8 cellular contexts compared by ENCODE assay signal in the genomic region with DNA sequence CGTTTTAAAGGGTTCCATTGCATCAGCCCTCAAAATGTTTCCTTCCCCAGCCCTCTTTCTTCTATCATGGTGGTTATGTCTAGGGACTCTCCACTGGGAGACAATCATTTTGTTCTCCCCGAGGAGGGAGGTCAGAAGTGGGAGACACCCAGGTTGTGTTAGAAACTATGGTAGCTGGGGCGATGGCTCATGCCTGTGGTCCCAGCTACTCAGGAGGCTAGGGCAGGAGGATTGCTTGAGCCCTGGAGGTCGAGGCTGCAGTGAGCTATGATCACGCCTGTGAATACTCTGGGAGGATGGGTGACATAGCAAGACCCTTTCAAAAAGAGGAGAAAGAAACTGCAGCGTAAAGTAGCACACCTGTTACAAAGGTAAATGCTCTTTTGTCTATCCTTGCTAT. TPM values are rescaled to one million over a fixed set of nuclear protein-coding genes. Genes with fewer than 3 reads are reported as not detected.
DNase-seq lines count a peak whose midpoint lies in the region; ATAC-seq and TF ChIP-seq lines count a peak whose summit lies in the region.

No MANE protein-coding gene starts in this region.

- peak overlapping the region; percentile 64 for H3K4me3 ChIP-seq in CD8-positive, alpha-beta T cell (ENCODE audit: low read depth, low read length)
- H3K4me3 ChIP-seq in cardiac fibroblast (replicated peaks in 1 of 2; ENCODE audit: low read depth in 2 of 2, low read length in 2 of 2): peak overlapping the region; percentile 40 to 49
- peak overlapping the region; percentile 37 for H3K4me3 ChIP-seq in mononuclear cell (ENCODE audit: low read length)

- ATAC-seq in CD8-positive, alpha-beta T cell: no peak
- peak; percentile 14 for ATAC-seq in HG03354 (IDR thresholded peaks at IDR 0.05; ENCODE audit: poor library complexity, severe bottlenecking, unreplicated experiment)
- ATAC-seq in GM18520 (IDR thresholded peaks at IDR 0.05; ENCODE audit: unreplicated experiment): no peak
- ATAC-seq in HG02610 (IDR thresholded peaks at IDR 0.05; ENCODE audit: unreplicated experiment): no peak

- no peak for TF ChIP-seq CTCF in CD8-positive, alpha-beta T cell (IDR thresholded peaks at IDR 0.05)
- no peak for TF ChIP-seq CTCF in cardiac fibroblast (IDR thresholded peaks at IDR 0.05; ENCODE audit: low read depth, low read length)

- peak overlapping the region; percentile 64 for H3K27ac ChIP-seq in CD8-positive, alpha-beta T cell (ENCODE audit: low read depth, low read length)

- POLR2A ChIA-PET in CD8-positive, alpha-beta T cell (lab: Charles Lee): interaction anchor here (0.6 to 1.7 kb wide), 19 partner anchors 10 to 202 kb away, joined by 3 to 46 read pairs (median 5); a partner anchor contains a TSS

- CTCF ChIA-PET in CD8-positive, alpha-beta T cell (lab: Charles Lee): interaction anchor here (1.0 to 3.2 kb wide), 15 partner anchors 9 to 353 kb away, joined by 3 to 81 read pairs (median 6); a partner anchor contains a TSS

- H3K27me3 ChIP-seq in CD8-positive, alpha-beta T cell (ENCODE audit: insufficient read depth, low read length): no peaks in the 10 kb centered on the region
- H3K27me3 ChIP-seq in mononuclear cell (ENCODE audit: insufficient read depth, low read length): no peaks in the 10 kb centered on the region

- peaks cover 16% of the 10 kb centered on the region for H3K4me1 Mint-ChIP-seq in CD8-positive, alpha-beta T cell (ENCODE audit: low read depth)

- H3K9me3 ChIP-seq in CD8-positive, alpha-beta T cell (ENCODE audit: low read length): no peaks in the 10 kb centered on the region
- H3K9me3 ChIP-seq in mononuclear cell (ENCODE audit: low read depth, low read length): no peaks in the 10 kb centered on the region

- H3K4me3 Mint-ChIP-seq in CD8-positive, alpha-beta T cell: peak overlapping the region; percentile 80

- DNase-seq in CD8-positive, alpha-beta T cell: peak in 1 of 7 experiments; percentile 51
- DNase-seq in cardiac fibroblast (ENCODE audit: low read depth in 2 of 2): no peak
- DNase-seq in AG08396 (ENCODE audit: low spot score): no peak
- no peak for DNase-seq in superior temporal gyrus (ENCODE audit: extremely low spot score)

- H3K27me3 Mint-ChIP-seq in CD8-positive, alpha-beta T cell (ENCODE audit: low read depth): no peaks in the 10 kb centered on the region

- intact Hi-C loops in CD8-positive, alpha-beta T cell (cut with DNase I, micrococcal nuclease): loop anchor here (1.0 kb wide), 9 partner anchors 13 to 138 kb away; a partner anchor contains a TSS

- H3K27ac Mint-ChIP-seq in CD8-positive, alpha-beta T cell: peak overlapping the region; percentile 90

- no peaks in the 10 kb centered on the region for H3K36me3 Mint-ChIP-seq in CD8-positive, alpha-beta T cell

- H3K36me3 ChIP-seq in CD8-positive, alpha-beta T cell (ENCODE audit: insufficient read depth, low read length): no peaks in the 10 kb centered on the region

- no peaks in the 10 kb centered on the region for H3K9me3 Mint-ChIP-seq in CD8-positive, alpha-beta T cell

- peaks cover 11% of the 10 kb centered on the region for H3K4me1 ChIP-seq in CD8-positive, alpha-beta T cell (ENCODE audit: insufficient read depth, low read length)
- peaks cover 39% of the 10 kb centered on the region for H3K4me1 ChIP-seq in mononuclear cell (ENCODE audit: insufficient read depth, low read length)

RNA-seq across cellular contexts. Expression of a gene that starts 13.0 kb away (rescaled TPM):
- 1 to 10 TPM; 6.5 to 7.2 TPM for total RNA-seq in CD8-positive, alpha-beta T cell
- total RNA-seq in mononuclear cell: 4.3 TPM

RNA-seq across cellular contexts. Expression of a gene that starts 18.5 kb away (rescaled TPM):
- total RNA-seq in CD8-positive, alpha-beta T cell: 1 to 10 TPM; 2.6 to 3.0 TPM
- 1.6 TPM for total RNA-seq in mononuclear cell

RNA-seq across cellular contexts. Expression of a gene that starts 22.7 kb away (rescaled TPM):
- total RNA-seq in CD8-positive, alpha-beta T cell: 10 to 100 TPM; 95.5 to 99.6 TPM
- total RNA-seq in mononuclear cell: 11.4 TPM

RNA-seq across cellular contexts. Expression of a gene that starts 24.3 kb away (rescaled TPM):
- 10 to 100 TPM; 59.6 to 64.0 TPM for total RNA-seq in CD8-positive, alpha-beta T cell
- total RNA-seq in mononuclear cell: 202 TPM

RNA-seq across cellular contexts. Expression of a gene that starts 36.1 kb away (rescaled TPM):
- total RNA-seq in CD8-positive, alpha-beta T cell: 10 to 100 TPM; 26.5 to 33.4 TPM
- 4.6 TPM for total RNA-seq in mononuclear cell
